In the genomic region with DNA sequence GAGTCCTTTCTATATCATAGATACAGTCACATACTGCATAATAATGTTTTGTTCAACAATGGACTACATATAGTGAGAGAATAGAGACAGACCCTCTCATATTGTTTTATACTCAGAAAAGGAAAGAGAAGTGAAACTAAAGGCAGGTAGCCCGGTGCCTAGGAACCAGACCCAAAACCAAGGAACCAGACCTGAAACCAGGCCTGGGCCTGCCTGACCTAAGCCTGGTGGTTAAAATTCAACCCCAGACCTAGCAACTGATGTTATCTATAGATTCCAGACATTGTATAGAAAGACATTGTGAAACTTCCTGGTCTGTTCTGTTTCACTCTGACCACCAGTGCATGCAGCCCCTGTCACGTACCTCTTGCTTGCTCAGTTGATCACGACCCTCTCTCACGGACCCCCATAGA, we compare ENCODE assay signal across 8 cellular contexts.
DNase-seq lines count a peak whose midpoint lies in the region; ATAC-seq and TF ChIP-seq lines count a peak whose summit lies in the region.
"Not testable (repeated sequence)": the region's sequence is repeated elsewhere in the genome, so short reads cannot be mapped to it uniquely, and the experiment has no call there.

No MANE protein-coding gene starts in this region.

- ATAC-seq in GM19043 (IDR thresholded peaks at IDR 0.05; ENCODE audit: low read depth, unreplicated experiment) (peak; percentile 70), GM21576 (IDR thresholded peaks at IDR 0.05; ENCODE audit: unreplicated experiment) (peak; percentile 64), HG02970 (IDR thresholded peaks at IDR 0.05; ENCODE audit: low FRiP score, unreplicated experiment) (peak; percentile 52), HG03442 (IDR thresholded peaks at IDR 0.05; ENCODE audit: unreplicated experiment) (peak; percentile 82)
- ATAC-seq in stimulated activated effector memory CD8-positive, alpha-beta T cell treated with anti-CD3 and anti-CD28 coated beads, Interleukin-12 subunit alpha, Interleukin-12 subunit beta, amount 100 ng/mL, for 72 hours = peak; percentile 75

- peak overlapping the region; percentile 92 for H3K27ac Mint-ChIP-seq in stimulated activated effector memory CD8-positive, alpha-beta T cell treated with anti-CD3 and anti-CD28 coated beads, Interleukin-12 subunit alpha, Interleukin-12 subunit beta, amount 100 ng/mL, for 72 hours

- DNase-seq in OCI-M1 (lab: John Stamatoyannopoulos, UW) = peak; percentile 59
- peak; percentile 11 for DNase-seq in activated naive CD4-positive, alpha-beta T cell treated with Interleukin-2 at 50 U/mL for 16 hours
- not testable (repeated sequence) for DNase-seq in stimulated activated effector memory CD8-positive, alpha-beta T cell treated with anti-CD3 and anti-CD28 coated beads, Interleukin-12 subunit alpha, Interleukin-12 subunit beta, amount 100 ng/mL, for 72 hours (ENCODE audit: low spot score in 2 of 2)

- H3K9me3 Mint-ChIP-seq in stimulated activated effector memory CD8-positive, alpha-beta T cell treated with anti-CD3 and anti-CD28 coated beads, Interleukin-12 subunit alpha, Interleukin-12 subunit beta, amount 100 ng/mL, for 72 hours = not testable (repeated sequence)

- peak overlapping the region; percentile 86 for H3K4me3 Mint-ChIP-seq in stimulated activated effector memory CD8-positive, alpha-beta T cell treated with anti-CD3 and anti-CD28 coated beads, Interleukin-12 subunit alpha, Interleukin-12 subunit beta, amount 100 ng/mL, for 72 hours

- peak overlapping the region; percentile 50 for H3K4me3 ChIP-seq in GM12875 (ENCODE audit: low read depth, low read length)

- peaks cover 55% of the 10 kb centered on the region for H3K4me1 Mint-ChIP-seq in stimulated activated effector memory CD8-positive, alpha-beta T cell treated with anti-CD3 and anti-CD28 coated beads, Interleukin-12 subunit alpha, Interleukin-12 subunit beta, amount 100 ng/mL, for 72 hours

- TF ChIP-seq CTCF in GM12875 (IDR thresholded peaks at IDR 0.05; ENCODE audit: borderline replicate concordance, insufficient read depth, low read depth, low read length) = not testable (repeated sequence)

- H3K36me3 Mint-ChIP-seq in stimulated activated effector memory CD8-positive, alpha-beta T cell treated with anti-CD3 and anti-CD28 coated beads, Interleukin-12 subunit alpha, Interleukin-12 subunit beta, amount 100 ng/mL, for 72 hours = peaks cover 19% of the 10 kb centered on the region
